Comparison of ENCODE assay signal across 9 cellular contexts in the genomic region with DNA sequence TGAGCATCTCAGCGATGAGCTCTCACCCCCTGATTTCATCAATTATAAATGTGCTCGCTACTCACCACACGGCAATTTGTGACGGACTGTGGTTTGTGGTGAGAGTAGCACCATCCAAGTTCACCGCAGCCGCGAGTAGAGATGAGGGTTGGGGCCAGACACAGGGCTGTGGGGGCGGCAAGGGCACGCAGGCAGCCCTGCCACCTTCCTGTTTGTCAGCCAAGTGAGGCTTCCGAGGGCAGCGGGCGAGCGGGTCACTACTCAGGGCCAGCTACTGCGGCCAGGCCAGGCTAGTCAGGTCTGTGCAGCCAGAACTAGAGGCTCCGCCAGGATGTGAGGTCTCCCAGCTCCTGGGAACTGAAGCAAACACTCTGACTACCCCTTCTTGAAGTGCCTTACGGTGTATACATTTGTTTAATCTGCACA. TPM values are rescaled to one million over a fixed set of nuclear protein-coding genes. Genes with fewer than 3 reads are reported as not detected.
DNase-seq lines count a peak whose midpoint lies in the region; ATAC-seq and TF ChIP-seq lines count a peak whose summit lies in the region.
"Had no signal": no experiment of that assay in that cellular context is flagged by ENCODE, and none has a peak within 500 bp of the region (broad histone marks: within the 10 kb centered on the region; RNA-seq: fewer than 3 reads in every experiment).

No MANE protein-coding gene starts in this region.

- peaks cover 38 to 70% (median 68%) of the 10 kb centered on the region in 3 donors for H3K27me3 Mint-ChIP-seq in naive B cell

- ATAC-seq in HG03175 (IDR thresholded peaks at IDR 0.05; ENCODE audit: unreplicated experiment) = peak; percentile 70
- peak; percentile 67 to 84 for ATAC-seq in naive B cell (ENCODE audit: low read depth in 2 of 2)
- ATAC-seq in HG02642 (IDR thresholded peaks at IDR 0.05; ENCODE audit: poor library complexity, unreplicated experiment) = no peak
- no peak for ATAC-seq in HG02610 (IDR thresholded peaks at IDR 0.05; ENCODE audit: unreplicated experiment)
- ATAC-seq: body of pancreas had no signal

- WGBS in lower leg skin, 2 donors = 61 to 69% methylated on average over 14 to 16 of the region's 16 CpGs

- peaks cover 0 to 5% of the 10 kb centered on the region in 2 donors for H3K36me3 Mint-ChIP-seq in naive B cell

- no peak for TF ChIP-seq POLR2A in lower leg skin (IDR thresholded peaks at IDR 0.05)

- no peak for TF ChIP-seq CTCF in lower leg skin (IDR thresholded peaks at IDR 0.05)

- intact Hi-C loops in lower leg skin (cut with DNase I; ENCODE audit: low total_unique reads) = no loop called here

- H3K27ac Mint-ChIP-seq in naive B cell = no peak overlapping the region

- H3K4me1 Mint-ChIP-seq in naive B cell = peaks cover 0 to 18% (median 12%) of the 10 kb centered on the region in 3 donors

- peaks cover 0 to 8% (median 5%) of the 10 kb centered on the region in 7 donors for H3K9me3 Mint-ChIP-seq in naive B cell

- DNase-seq in CMK (ENCODE audit: low read depth) (peak; percentile 64), naive B cell (peak; percentile 11), lower leg skin (ENCODE audit: low spot score in 2 of 2) (no peak), occipital lobe (lab: John Stamatoyannopoulos, UW) (no peak)
- DNase-seq in activated CD8-positive, alpha-beta memory T cell treated with anti-CD3 and anti-CD28 coated beads, Interleukin-2, amount 50 U/mL, for 24 hours (ENCODE audit: extremely low read depth) = peak; percentile 17

- H3K4me3 Mint-ChIP-seq in naive B cell = peak overlapping the region in 2 of 8 donors; percentile 7 to 35

- H3K4me3 ChIP-seq in lower leg skin (ENCODE audit: low read depth, poor library complexity, severe bottlenecking) = no peak overlapping the region
- H3K4me3 ChIP-seq: body of pancreas had no signal

RNA-seq across cellular contexts. Expression of gene MEOX1, which starts 39.6 kb away (rescaled TPM):
- under 1 TPM in 1 of 6 donors, not detected in 5; 0.12 TPM for polyA plus RNA-seq in naive B cell (ENCODE audit: low read depth in 6 of 6)
- total RNA-seq in lower leg skin = 1 to 10 TPM; 1.9 to 7.9 (median 3.7) TPM
- not detected for total RNA-seq in occipital lobe

RNA-seq across cellular contexts. Expression of gene SOST, which starts 57.3 kb away (rescaled TPM):
- not detected for polyA plus RNA-seq in naive B cell (ENCODE audit: low read depth in 6 of 6)
- total RNA-seq in lower leg skin = 1 to 10 TPM in 1 of 4 donors, under 1 TPM in 1, not detected in 2; 0.49 to 1.5 TPM
- not detected for total RNA-seq in occipital lobe
- total RNA-seq: body of pancreas had no signal

Comparison
In these comparisons a context has a peak if more than half of its experiments do, and no peak if none do; other contexts are left out.
1. DNase-seq: peak in CMK (single experiment), activated CD8-positive, alpha-beta memory T cell treated with anti-CD3 and anti-CD28 coated beads, Interleukin-2, amount 50 U/mL, for 24 hours (single experiment) and naive B cell (single experiment); none in lower leg skin (0 of 2) and occipital lobe (single experiment).
2. ATAC-seq: peak in HG03175 (single experiment) and naive B cell (2 of 2); none in HG02642 (single experiment) and HG02610 (single experiment).